Comparison of ENCODE assay signal across 30 cellular contexts in genomic region chr2:5705490-5705889, GRCh38. TPM values are rescaled to one million over a fixed set of nuclear protein-coding genes. Genes with fewer than 3 reads are reported as not detected.
"Had no signal": no experiment of that assay in that cellular context is flagged by ENCODE, and none has a peak within 500 bp of the region (broad histone marks: within the 10 kb centered on the region; RNA-seq: fewer than 3 reads in every experiment).

No MANE protein-coding gene starts in this region.

- H3K27ac ChIP-seq: neural progenitor cell, neutrophil, pancreas, psoas muscle, right lobe of liver, sigmoid colon, suprapubic skin, testis, tibial artery, transverse colon, vagina had no signal

- ATAC-seq: naive thymus-derived CD8-positive, alpha-beta T cell; natural killer cell treated with Interleukin-12 subunit alpha and Interleukin-12 subunit beta and Interleukin-15 and Interleukin-18, amount 100 ng/mL, for 72 hours; pancreas; psoas muscle; right cardiac atrium; stimulated activated effector memory CD8-positive, alpha-beta T cell treated with anti-CD3 and anti-CD28 coated beads, Interleukin-12 subunit alpha, Interleukin-12 subunit beta, amount 100 ng/mL, for 72 hours; stimulated activated naive CD8-positive, alpha-beta T cell treated with anti-CD3 and anti-CD28 coated beads, Interleukin-15, amount 100 ng/mL, for 72 hours; stimulated activated naive CD8-positive, alpha-beta T cell treated with anti-CD3 and anti-CD28 coated beads, Interleukin-15, Interleukin-2, amounts not matched to agents 100 U/mL and 50 U/mL, for 24 hours had no signal

- H3K9me3 ChIP-seq: neutrophil, pancreas, psoas muscle, right lobe of liver, sigmoid colon, suprapubic skin, testis, tibial artery, transverse colon, vagina had no signal

- H2AFZ ChIP-seq: neural progenitor cell had no signal

- H3K4me2 ChIP-seq: neural progenitor cell had no signal

- H3K4me1 ChIP-seq: pancreas, psoas muscle, right lobe of liver, sigmoid colon, suprapubic skin, testis, tibial artery, transverse colon, vagina had no signal

- H3K27me3 ChIP-seq: neural progenitor cell, right lobe of liver, testis, vagina had no signal

- DNase-seq: naive B cell; naive thymus-derived CD8-positive, alpha-beta T cell; nephron progenitor cell; nucleus accumbens; posterior cingulate gyrus; psoas muscle; right lobe of liver; sigmoid colon; small intestine; stimulated activated CD4-positive, alpha-beta T cell treated with anti-CD3 and anti-CD28 coated beads, Interleukin-15, amount 100 ng/mL, for 24 hours; stimulated activated CD4-positive, alpha-beta T cell treated with anti-CD3 and anti-CD28 coated beads, Interleukin-2, amount 100 ng/mL, for 24 hours; stimulated activated CD4-positive, alpha-beta T cell treated with anti-CD3 and anti-CD28 coated beads, Interleukin-2, amount 100 ng/mL, for 48 hours; stimulated activated CD4-positive, alpha-beta T cell treated with anti-CD3 and anti-CD28 coated beads, Interleukin-4, amount 100 ng/mL, for 24 hours; stimulated activated naive CD4-positive, alpha-beta T cell; stimulated activated naive CD8-positive, alpha-beta T cell treated with anti-CD3 and anti-CD28 coated beads, Interleukin-15, amount 100 ng/mL, for 72 hours; stimulated activated naive CD8-positive, alpha-beta T cell treated with anti-CD3 and anti-CD28 coated beads, Interleukin-15, Interleukin-2, amounts not matched to agents 100 U/mL and 50 U/mL, for 24 hours; substantia nigra; testis; tibial artery; transverse colon had no signal

- H3K4me3 ChIP-seq: neural progenitor cell, pancreas, psoas muscle, right lobe of liver, sigmoid colon, suprapubic skin, testis, tibial artery, transverse colon, vagina had no signal

- H3K36me3 ChIP-seq: neutrophil, pancreas, right lobe of liver, sigmoid colon, suprapubic skin, tibial artery, transverse colon, vagina had no signal

- H3K9ac ChIP-seq: neural progenitor cell had no signal

RNA-seq across cellular contexts. Expression of gene SOX11, which starts 13.3 kb away (rescaled TPM):
- total RNA-seq: naive thymus-derived CD8-positive, alpha-beta T cell; natural killer cell treated with Interleukin-12 subunit alpha and Interleukin-12 subunit beta and Interleukin-15 and Interleukin-18, amount 100 ng/mL, for 72 hours; omental fat pad; right lobe of liver; ureter; vagina had no signal
- polyA plus RNA-seq: naive thymus-derived CD8-positive, alpha-beta T cell had no signal
